9 cellular contexts compared by ENCODE assay signal in genomic region chr6:168355716-168356522, GRCh38. TPM values are rescaled to one million over a fixed set of nuclear protein-coding genes. Genes with fewer than 3 reads are reported as not detected.
DNase-seq lines count a peak whose midpoint lies in the region; ATAC-seq and TF ChIP-seq lines count a peak whose summit lies in the region.
"Had no signal": no experiment of that assay in that cellular context is flagged by ENCODE, and none has a peak within 500 bp of the region (broad histone marks: within the 10 kb centered on the region; RNA-seq: fewer than 3 reads in every experiment).

No MANE protein-coding gene starts in this region.

- no peak for TF ChIP-seq POLR2A in prostate gland (IDR thresholded peaks at IDR 0.05)

- WGBS in prostate gland: 35% methylated on average over 28 of the region's 28 CpGs

- no peak overlapping the region for H3K4me3 ChIP-seq in prostate gland
- H3K4me3 ChIP-seq: skin epidermis had no signal

- peak in 2 of 3 donors; percentile 2 to 12 for DNase-seq in stimulated activated CD4-positive, alpha-beta T cell treated with anti-CD3 and anti-CD28 coated beads, Interleukin-12 subunit alpha, Interleukin-12 subunit beta, amount 100 ng/mL, for 48 hours (ENCODE audit: low read depth in 2 of 3, low spot score in 1 of 3)
- no peak for DNase-seq in stimulated activated CD4-positive, alpha-beta T cell treated with anti-CD3 and anti-CD28 coated beads, Interleukin-12 subunit alpha, Interleukin-12 subunit beta, amount 100 ng/mL, for 4 hours
- DNase-seq in SK-N-DZ (ENCODE audit: low spot score): peak; percentile 21
- peak; percentile 63 for DNase-seq in globus pallidus (ENCODE audit: low spot score)
- peak; percentile 64 for DNase-seq in prostate gland (ENCODE audit: low spot score)

- intact Hi-C loops in prostate gland (cut with DNase I): loop anchor here (2.0 kb wide), 1 partner anchor 205 kb away; no protein-coding TSS in a partner anchor

- no peaks in the 10 kb centered on the region for H3K36me3 ChIP-seq in prostate gland

- ATAC-seq in GM19455 (IDR thresholded peaks at IDR 0.05; ENCODE audit: unreplicated experiment) (no peak), HG02970 (IDR thresholded peaks at IDR 0.05; ENCODE audit: low FRiP score, unreplicated experiment) (no peak), HG03139 (IDR thresholded peaks at IDR 0.05; ENCODE audit: unreplicated experiment) (no peak)

- H3K4me1 ChIP-seq in prostate gland (replicated peaks): no peaks in the 10 kb centered on the region

- H3K27ac ChIP-seq in prostate gland: no peak overlapping the region
- H3K27ac ChIP-seq: skin epidermis had no signal

- no peaks in the 10 kb centered on the region for H3K27me3 ChIP-seq in prostate gland (replicated peaks; ENCODE audit: insufficient read depth)

- H3K9me3 ChIP-seq in prostate gland: no peaks in the 10 kb centered on the region

- TF ChIP-seq CTCF in prostate gland (IDR thresholded peaks at IDR 0.05): peak; percentile 42 to 94 (median 84)

RNA-seq across cellular contexts. Expression of gene DACT2, which starts 36.3 kb away (rescaled TPM):
- polyA plus RNA-seq in SK-N-DZ (2014; cell fraction: cytosol; rRNA removed): not detected in 2 replicates
- polyA plus RNA-seq in SK-N-DZ (2014; cell fraction: nucleus; rRNA removed): not detected in 2 replicates
- 10 to 100 TPM; 22.1 to 28.1 TPM for total RNA-seq in prostate gland
